In the genomic region with DNA sequence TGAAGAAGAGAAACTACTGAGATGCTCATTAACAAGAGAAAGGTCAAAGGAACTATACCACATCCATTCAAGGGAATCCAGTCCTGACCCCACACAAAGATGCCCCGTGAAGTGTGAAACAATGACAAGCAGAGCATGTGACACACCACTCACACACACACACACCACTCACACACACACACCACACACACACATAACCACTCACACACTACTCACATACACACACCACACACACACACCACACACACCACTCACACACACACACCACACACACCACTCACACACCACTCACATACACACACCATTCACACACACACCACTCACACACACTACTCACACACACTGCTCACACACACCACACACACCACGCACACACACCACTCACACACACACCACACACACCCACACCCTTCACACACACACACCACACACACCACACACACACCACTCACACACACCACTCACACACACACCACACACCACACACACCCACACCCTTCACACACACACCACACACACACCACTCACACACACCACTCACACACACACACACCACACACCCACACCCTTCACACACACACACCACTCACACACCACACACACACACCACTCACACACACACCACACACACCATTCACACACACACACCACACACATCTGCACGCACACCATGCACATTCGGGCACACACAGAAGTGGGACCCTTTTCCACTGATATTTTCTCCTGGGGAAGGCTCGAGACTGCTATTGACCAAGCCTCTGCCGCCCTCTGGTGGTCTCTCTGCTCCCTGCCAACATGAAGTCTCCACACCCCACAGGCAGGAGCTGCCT, we compare ENCODE assay signal across 8 cellular contexts. TPM values are rescaled to one million over a fixed set of nuclear protein-coding genes. Genes with fewer than 3 reads are reported as not detected.
DNase-seq lines count a peak whose midpoint lies in the region; ATAC-seq lines count a peak whose summit lies in the region.

No MANE protein-coding gene starts in this region.

- WGBS in aorta, 2 donors, result 33 to 35% methylated on average over 6 of the region's 6 CpGs

- peak; percentile 47 for DNase-seq in GF-D8 (lab: John Stamatoyannopoulos, UW)
- peak; percentile 45 for DNase-seq in NCI-H1105 (lab: John Stamatoyannopoulos, UW)
- peak; percentile 35 to 87 (median 76) for DNase-seq in T-cell
- DNase-seq in activated naive CD8-positive, alpha-beta T cell treated with anti-CD3 and anti-CD28 coated beads, Interleukin-2, amount 50 U/mL, for 24 hours, result peak; percentile 87
- DNase-seq in left cardiac atrium, result peak; percentile 89
- peak; percentile 53 for DNase-seq in putamen (ENCODE audit: low spot score)
- DNase-seq in aorta, result peak; percentile 88 to 94

- intact Hi-C loops in left cardiac atrium (cut with DNase I) (loop anchor here (1.0 to 2.0 kb wide), 2 partner anchors 179 kb away; no protein-coding TSS in a partner anchor), aorta (cut with DNase I) (loop anchor here (1.0 to 10.0 kb wide), 3 partner anchors 55 to 179 kb away; partner anchors contain the start of genes GNB1L (in 1 of the 2) and RTL10 (in 1 of the 2))

- peaks cover 4 to 17% (median 6%) of the 10 kb centered on the region in 3 donors for H3K4me1 Mint-ChIP-seq in T-cell
- H3K4me1 Mint-ChIP-seq in activated naive CD8-positive, alpha-beta T cell treated with anti-CD3 and anti-CD28 coated beads, Interleukin-2, amount 50 U/mL, for 24 hours, result peaks cover 2% of the 10 kb centered on the region

- H3K9me3 ChIP-seq in aorta (ENCODE audit: control insufficient read depth, low read length), result no peaks in the 10 kb centered on the region

- H3K27me3 ChIP-seq in aorta (ENCODE audit: control insufficient read depth in 1 of 2, insufficient read depth in 2 of 2, low read length in 1 of 2), result no peaks in the 10 kb centered on the region

- H3K9me3 Mint-ChIP-seq in T-cell, result peaks cover 0 to 3% (median 0%) of the 10 kb centered on the region in 3 donors
- H3K9me3 Mint-ChIP-seq in activated naive CD8-positive, alpha-beta T cell treated with anti-CD3 and anti-CD28 coated beads, Interleukin-2, amount 50 U/mL, for 24 hours, result no peaks in the 10 kb centered on the region

- H3K36me3 ChIP-seq in aorta (ENCODE audit: control insufficient read depth in 1 of 2, insufficient read depth in 2 of 2, low read length in 1 of 2), result no peaks in the 10 kb centered on the region

- peak; percentile 86 to 95 (median 87) for ATAC-seq in T-cell (replicated peaks in 1 of 4)
- ATAC-seq in activated naive CD8-positive, alpha-beta T cell treated with anti-CD3 and anti-CD28 coated beads, Interleukin-2, amount 50 U/mL, for 24 hours, result peak; percentile 85
- ATAC-seq in left cardiac atrium, result peak; percentile 89 to 94
- peak; percentile 89 for ATAC-seq in aorta (ENCODE audit: low FRiP score)
- ATAC-seq in GM19328 (IDR thresholded peaks at IDR 0.05; ENCODE audit: unreplicated experiment), result no peak

- H3K4me1 ChIP-seq in aorta (ENCODE audit: control insufficient read depth in 1 of 2, insufficient read depth in 2 of 2, low read length in 2 of 2), result no peaks in the 10 kb centered on the region

- POLR2A ChIA-PET in T-cell (lab: Charles Lee), result no interaction called here

- H3K27ac Mint-ChIP-seq in T-cell, result peak overlapping the region; percentile 62 to 80
- no peak overlapping the region for H3K27ac Mint-ChIP-seq in activated naive CD8-positive, alpha-beta T cell treated with anti-CD3 and anti-CD28 coated beads, Interleukin-2, amount 50 U/mL, for 24 hours

- H3K4me3 ChIP-seq in aorta (ENCODE audit: low read length in 2 of 2), result no peak overlapping the region

- no peak overlapping the region for H3K27ac ChIP-seq in aorta (ENCODE audit: low read depth in 1 of 2, low read length in 2 of 2)

- peaks cover 23% of the 10 kb centered on the region for H3K36me3 Mint-ChIP-seq in T-cell
- H3K36me3 Mint-ChIP-seq in activated naive CD8-positive, alpha-beta T cell treated with anti-CD3 and anti-CD28 coated beads, Interleukin-2, amount 50 U/mL, for 24 hours (ENCODE audit: low read depth), result peaks cover 15% of the 10 kb centered on the region

- CTCF ChIA-PET in T-cell (lab: Charles Lee), result interaction anchor here (0.6 to 1.3 kb wide), 7 partner anchors 9 to 922 kb away, joined by 3 to 20 read pairs (median 3); no protein-coding TSS in a partner anchor

- no peaks in the 10 kb centered on the region for H3K27me3 Mint-ChIP-seq in T-cell
- no peaks in the 10 kb centered on the region for H3K27me3 Mint-ChIP-seq in activated naive CD8-positive, alpha-beta T cell treated with anti-CD3 and anti-CD28 coated beads, Interleukin-2, amount 50 U/mL, for 24 hours

- peak overlapping the region in 1 of 3 donors; percentile 2 for H3K4me3 Mint-ChIP-seq in T-cell
- no peak overlapping the region for H3K4me3 Mint-ChIP-seq in activated naive CD8-positive, alpha-beta T cell treated with anti-CD3 and anti-CD28 coated beads, Interleukin-2, amount 50 U/mL, for 24 hours

RNA-seq across cellular contexts. Expression of gene COMT, which starts 32.0 kb away (rescaled TPM):
- total RNA-seq in T-cell, result 10 to 100 TPM; 30.6 to 53.1 (median 50.5) TPM
- total RNA-seq in left cardiac atrium, result 100 to 1,000 TPM; 101 to 103 TPM
- 100 to 1,000 TPM; 101 to 111 TPM for total RNA-seq in aorta
- 100 to 1,000 TPM in 1 of 2 donors, 10 to 100 TPM in 1; 96.7 to 176 TPM for polyA plus RNA-seq in aorta

RNA-seq across cellular contexts. Expression of gene TXNRD2, which starts 32.1 kb away (rescaled TPM):
- total RNA-seq in T-cell, result 10 to 100 TPM; 26.5 to 47.4 (median 28.7) TPM
- 10 to 100 TPM; 22.7 to 29.6 TPM for total RNA-seq in left cardiac atrium
- 10 to 100 TPM; 21.0 to 29.5 TPM for total RNA-seq in aorta
- polyA plus RNA-seq in aorta, result 10 to 100 TPM; 13.3 to 59.0 TPM

RNA-seq across cellular contexts. Expression of gene GNB1L, which starts 54.9 kb away (rescaled TPM):
- 10 to 100 TPM in 3 of 5 donors, 1 to 10 TPM in 2; 4.8 to 13.7 (median 12.9) TPM for total RNA-seq in T-cell
- total RNA-seq in left cardiac atrium, result 1 to 10 TPM; 2.5 to 4.5 TPM
- 1 to 10 TPM; 4.7 to 5.0 TPM for total RNA-seq in aorta
- 10 to 100 TPM in 1 of 2 donors, 1 to 10 TPM in 1; 4.3 to 12.6 TPM for polyA plus RNA-seq in aorta

RNA-seq across cellular contexts. Expression of gene RTL10, which starts 54.9 kb away (rescaled TPM):
- total RNA-seq in T-cell (10 to 100 TPM; 21.1 to 35.1 (median 28.5) TPM), left cardiac atrium (1 to 10 TPM; 6.8 to 7.7 TPM), aorta (10 to 100 TPM in 1 of 2 donors, 1 to 10 TPM in 1; 7.7 to 16.6 TPM)
- 1 to 10 TPM; 5.5 to 8.0 TPM for polyA plus RNA-seq in aorta
